Comparison of ENCODE assay signal across 8 cellular contexts in genomic region chr6:157527471-157527907, GRCh38.
DNase-seq lines count a peak whose midpoint lies in the region; ATAC-seq lines count a peak whose summit lies in the region.

No MANE protein-coding gene starts in this region.

- H3K27ac Mint-ChIP-seq in stimulated activated effector memory CD8-positive, alpha-beta T cell treated with anti-CD3 and anti-CD28 coated beads, Interleukin-12 subunit alpha, Interleukin-12 subunit beta, amount 100 ng/mL, for 72 hours = peak overlapping the region; percentile 64

- no peaks in the 10 kb centered on the region for H3K9me3 Mint-ChIP-seq in stimulated activated effector memory CD8-positive, alpha-beta T cell treated with anti-CD3 and anti-CD28 coated beads, Interleukin-12 subunit alpha, Interleukin-12 subunit beta, amount 100 ng/mL, for 72 hours

- no peak overlapping the region for H3K4me3 Mint-ChIP-seq in stimulated activated effector memory CD8-positive, alpha-beta T cell treated with anti-CD3 and anti-CD28 coated beads, Interleukin-12 subunit alpha, Interleukin-12 subunit beta, amount 100 ng/mL, for 72 hours

- H3K4me1 Mint-ChIP-seq in stimulated activated effector memory CD8-positive, alpha-beta T cell treated with anti-CD3 and anti-CD28 coated beads, Interleukin-12 subunit alpha, Interleukin-12 subunit beta, amount 100 ng/mL, for 72 hours = peaks cover 36% of the 10 kb centered on the region

- peak; percentile 53 for DNase-seq in dermis blood vessel endothelial cell
- DNase-seq in stimulated activated effector memory CD8-positive, alpha-beta T cell treated with anti-CD3 and anti-CD28 coated beads, Interleukin-12 subunit alpha, Interleukin-12 subunit beta, amount 100 ng/mL, for 72 hours (ENCODE audit: low spot score in 2 of 2) = no peak
- DNase-seq in DMS 273 treated with DMSO at 0.1 percent for 48 hours (lab: John Stamatoyannopoulos, UW) = no peak
- no peak for DNase-seq in NCI-H748 treated with DMSO at 0.1 percent for 48 hours (lab: John Stamatoyannopoulos, UW)
- DNase-seq in NCI-H1417 (lab: John Stamatoyannopoulos, UW) = no peak
- DNase-seq in HPDE6-E6E7 (ENCODE audit: extremely low spot score) = no peak

- no peaks in the 10 kb centered on the region for H3K36me3 Mint-ChIP-seq in stimulated activated effector memory CD8-positive, alpha-beta T cell treated with anti-CD3 and anti-CD28 coated beads, Interleukin-12 subunit alpha, Interleukin-12 subunit beta, amount 100 ng/mL, for 72 hours

- peak; percentile 99 for ATAC-seq in GM19372 (IDR thresholded peaks at IDR 0.05; ENCODE audit: low read depth, unreplicated experiment)
- ATAC-seq in HG03342 (IDR thresholded peaks at IDR 0.05; ENCODE audit: unreplicated experiment) = peak; percentile 87
- ATAC-seq in stimulated activated effector memory CD8-positive, alpha-beta T cell treated with anti-CD3 and anti-CD28 coated beads, Interleukin-12 subunit alpha, Interleukin-12 subunit beta, amount 100 ng/mL, for 72 hours = peak; percentile 96
